In genomic region chr1:225998560-225999226, GRCh38 we compare ENCODE assay signal across 1 cellular context.
A peak's percentile ranks its signal among the peaks of the same experiment; 100 is the strongest.
TF ChIP-seq lines count a peak whose summit lies in the region.

No MANE protein-coding gene starts in this region.

TF ChIP-seq in HepG2, 621 proteins besides CTCF, POLR2A, EP300 and RAD21 (continued from another document):
- TF ChIP-seq ZSCAN5A (CRISPR knock-in tag; IDR thresholded peaks at IDR 0.05; ENCODE audit: borderline replicate concordance): no peak
- no peak for TF ChIP-seq PHF8 (CRISPR knock-in tag; IDR thresholded peaks at IDR 0.05)
- no peak for TF ChIP-seq MTA1 (CRISPR knock-in tag; IDR thresholded peaks at IDR 0.05; ENCODE audit: borderline replicate concordance)
- no peak for TF ChIP-seq ARID3A (IDR thresholded peaks at IDR 0.05; ENCODE audit: low read depth, low read length)
- TF ChIP-seq KLF15 (CRISPR knock-in tag; IDR thresholded peaks at IDR 0.05; ENCODE audit: borderline replicate concordance): no peak
- no peak for TF ChIP-seq LCORL (IDR thresholded peaks at IDR 0.05)
- no peak for TF ChIP-seq LCORL (CRISPR knock-in tag; IDR thresholded peaks at IDR 0.05)
- TF ChIP-seq ZNF33B (CRISPR knock-in tag; IDR thresholded peaks at IDR 0.05): no peak
- no peak for TF ChIP-seq THAP11 (CRISPR knock-in tag; IDR thresholded peaks at IDR 0.05)
- peak; percentile 42; the same call in 1 of the 2 replicates for TF ChIP-seq ZNF557 (CRISPR knock-in tag; IDR thresholded peaks at IDR 0.05)
- TF ChIP-seq SMYD3 (CRISPR knock-in tag; IDR thresholded peaks at IDR 0.05): peak; percentile 14; the same call in 1 of the 2 replicates
